ENCODE assay signal across 40 cellular contexts in genomic region chr20:55919319-55919718, GRCh38.
"Had no signal": no experiment of that assay in that cellular context is flagged by ENCODE, and none has a peak within 500 bp of the region (broad histone marks: within the 10 kb centered on the region; RNA-seq: fewer than 3 reads in every experiment).

No MANE protein-coding gene starts in this region.

- H3K4me3 Mint-ChIP-seq: activated B cell treated with CpG ODN at 0.5 μM for 24 hours; activated CD4-positive, alpha-beta memory T cell treated with anti-CD3 and anti-CD28 coated beads for 36 hours; activated CD4-positive, alpha-beta T cell treated with anti-CD3 and anti-CD28 coated beads, Interleukin-2, amount 10 ng/mL, durations not matched to agents 24 days and 14 days; activated CD8-positive, alpha-beta T cell treated with anti-CD3 and anti-CD28 coated beads for 36 hours; activated naive CD4-positive, alpha-beta T cell treated with anti-CD3 and anti-CD28 coated beads for 36 hours; activated naive CD8-positive, alpha-beta T cell treated with anti-CD3 and anti-CD28 coated beads for 36 hours; activated T-cell treated with anti-CD3 and anti-CD28 coated beads, Interleukin-2, amount 50 U/mL, for 4 hours; activated T-cell treated with anti-CD3 and anti-CD28 coated beads, Interleukin-2, amount 50 U/mL, for 72 hours; activated T-helper 1 cell treated with anti-CD3 and anti-CD28 coated beads, Interleukin-12 subunit alpha, Interleukin-12 subunit beta, Interleukin-2, Interleukin-4 antibody, amounts not matched to agents 30 ng/mL and 10 ng/mL and 1 ng/mL, durations not matched to agents 14 hours and 24 hours and 36 hours; activated T-helper 17 cell treated with anti-CD3 and anti-CD28 coated beads, Interleukin-2, amount 50 U/mL, for 72 hours; central memory CD8-positive, alpha-beta T cell; T-helper 1 cell treated with Interleukin-12 subunit alpha and Interleukin-12 subunit beta and Interleukin-4 antibody, amounts not matched to agents 30 μg/mL and 1 μg/mL, for 36 hours; T-helper 2 cell treated with Interferon-gamma antibody and Interleukin-4, amounts not matched to agents 5 μg/mL and 100 μg/mL, for 36 hours had no signal

- H3K9me3 ChIP-seq: adrenal gland, body of pancreas had no signal

- ATAC-seq: activated CD8-positive, alpha-beta T cell treated with anti-CD3 and anti-CD28 coated beads for 36 hours; activated naive CD4-positive, alpha-beta T cell treated with anti-CD3 and anti-CD28 coated beads, Interleukin-2, amount 50 U/mL, for 72 hours; activated T-cell treated with anti-CD3 and anti-CD28 coated beads, Interleukin-2, amount 50 U/mL, for 4 hours; activated T-cell treated with anti-CD3 and anti-CD28 coated beads, Interleukin-2, amount 50 U/mL, for 72 hours; activated T-helper 17 cell treated with anti-CD3 and anti-CD28 coated beads, Interleukin-2, amount 50 U/mL, for 72 hours; body of pancreas had no signal

- H3K27me3 Mint-ChIP-seq: activated B cell treated with CpG ODN at 0.5 μM for 24 hours; activated CD4-positive, alpha-beta memory T cell treated with anti-CD3 and anti-CD28 coated beads for 36 hours; activated CD4-positive, alpha-beta T cell treated with anti-CD3 and anti-CD28 coated beads, Interleukin-2, amount 10 ng/mL, durations not matched to agents 24 days and 14 days; activated CD8-positive, alpha-beta T cell treated with anti-CD3 and anti-CD28 coated beads for 36 hours; activated naive CD8-positive, alpha-beta T cell treated with anti-CD3 and anti-CD28 coated beads for 36 hours; activated T-helper 17 cell treated with anti-CD3 and anti-CD28 coated beads, Interleukin-2, amount 50 U/mL, for 72 hours; central memory CD8-positive, alpha-beta T cell had no signal

- H3K27me3 ChIP-seq: adrenal gland, body of pancreas, brain microvascular endothelial cell, breast epithelium, cardiac muscle cell had no signal

- DNase-seq: activated B cell treated with CpG ODN at 0.5 μM for 24 hours; activated CD4-positive, alpha-beta memory T cell treated with anti-CD3 and anti-CD28 coated beads for 36 hours; activated CD4-positive, alpha-beta T cell treated with anti-CD3 and anti-CD28 coated beads for 4 hours; activated CD4-positive, alpha-beta T cell treated with anti-CD3 and anti-CD28 coated beads, Interleukin-2, amount 10 ng/mL, durations not matched to agents 24 days and 14 days; activated CD4-positive, alpha-beta T cell treated with anti-CD3 and anti-CD28 coated beads, Interleukin-2, amount 50 U/mL, for 1 hour; activated CD4-positive, alpha-beta T cell treated with anti-CD3 and anti-CD28 coated beads, Interleukin-2, amount 50 U/mL, for 4 hours; activated CD4-positive, CD25-positive, alpha-beta regulatory T cell treated with anti-CD3 and anti-CD28 coated beads, Interleukin-2, amount 50 U/mL, for 72 hours; activated CD8-positive, alpha-beta memory T cell treated with anti-CD3 and anti-CD28 coated beads, Interleukin-2, amount 50 U/mL, for 4 hours; activated CD8-positive, alpha-beta T cell treated with anti-CD3 and anti-CD28 coated beads for 36 hours; activated effector memory CD4-positive, alpha-beta T cell treated with anti-CD3 and anti-CD28 coated beads, Interleukin-2, amount 50 U/mL, for 16 hours; activated gamma-delta T cell treated with Interleukin-2 at 50 U/mL for 16 hours; activated naive CD4-positive, alpha-beta T cell; activated naive CD4-positive, alpha-beta T cell treated with anti-CD3 and anti-CD28 coated beads for 36 hours; activated naive CD4-positive, alpha-beta T cell treated with anti-CD3 and anti-CD28 coated beads, Interleukin-2, amount 50 U/mL, for 16 hours; activated naive CD8-positive, alpha-beta T cell treated with anti-CD3 and anti-CD28 coated beads for 36 hours; activated T-cell treated with anti-CD3 and anti-CD28 coated beads for 4 hours; activated T-cell treated with anti-CD3 and anti-CD28 coated beads, Interleukin-2, amount 50 U/mL, for 1 hour; activated T-cell treated with anti-CD3 and anti-CD28 coated beads, Interleukin-2, amount 50 U/mL, for 4 hours; activated T-cell treated with anti-CD3 and anti-CD28 coated beads, Interleukin-2, amount 50 U/mL, for 72 hours; adrenal gland; amniotic stem cell; aorta; body of pancreas; brain microvascular endothelial cell; caudate nucleus; cerebellar nuclear complex; T-helper 1 cell; T-helper 2 cell; T-helper 9 cell had no signal

- H3K4me3 ChIP-seq: adrenal gland, body of pancreas, breast epithelium, cardiac muscle cell had no signal

- H3K36me3 ChIP-seq: adrenal gland, brain microvascular endothelial cell, breast epithelium, cardiac muscle cell had no signal

- H3K4me1 Mint-ChIP-seq: activated B cell treated with CpG ODN at 0.5 μM for 24 hours; activated CD4-positive, alpha-beta T cell treated with anti-CD3 and anti-CD28 coated beads, Interleukin-2, amount 10 ng/mL, durations not matched to agents 24 days and 14 days; activated naive CD8-positive, alpha-beta T cell treated with anti-CD3 and anti-CD28 coated beads for 36 hours; activated T-helper 17 cell treated with anti-CD3 and anti-CD28 coated beads, Interleukin-2, amount 50 U/mL, for 72 hours; central memory CD8-positive, alpha-beta T cell had no signal

- H3K36me3 Mint-ChIP-seq: activated CD4-positive, alpha-beta memory T cell treated with anti-CD3 and anti-CD28 coated beads for 36 hours; activated naive CD4-positive, alpha-beta T cell treated with anti-CD3 and anti-CD28 coated beads, Interleukin-2, amount 50 U/mL, for 72 hours; activated naive CD8-positive, alpha-beta T cell treated with anti-CD3 and anti-CD28 coated beads for 36 hours had no signal

- H3K4me1 ChIP-seq: adrenal gland, body of pancreas, breast epithelium had no signal

- H3K27ac Mint-ChIP-seq: activated B cell treated with CpG ODN at 0.5 μM for 24 hours; activated CD4-positive, alpha-beta memory T cell treated with anti-CD3 and anti-CD28 coated beads for 36 hours; activated CD4-positive, alpha-beta T cell treated with anti-CD3 and anti-CD28 coated beads, Interleukin-2, amount 10 ng/mL, durations not matched to agents 24 days and 14 days; activated CD8-positive, alpha-beta T cell treated with anti-CD3 and anti-CD28 coated beads for 36 hours; activated naive CD4-positive, alpha-beta T cell treated with anti-CD3 and anti-CD28 coated beads for 36 hours; activated naive CD4-positive, alpha-beta T cell treated with anti-CD3 and anti-CD28 coated beads, Interleukin-2, amount 50 U/mL, for 72 hours; activated naive CD8-positive, alpha-beta T cell treated with anti-CD3 and anti-CD28 coated beads for 36 hours; activated T-cell treated with anti-CD3 and anti-CD28 coated beads, Interleukin-2, amount 50 U/mL, for 72 hours; activated T-helper 1 cell treated with anti-CD3 and anti-CD28 coated beads, Interleukin-12 subunit alpha, Interleukin-12 subunit beta, Interleukin-2, Interleukin-4 antibody, amounts not matched to agents 30 ng/mL and 10 ng/mL and 1 ng/mL, durations not matched to agents 14 hours and 24 hours and 36 hours; activated T-helper 17 cell treated with anti-CD3 and anti-CD28 coated beads, Interleukin-2, amount 50 U/mL, for 72 hours; T-helper 1 cell treated with Interleukin-12 subunit alpha and Interleukin-12 subunit beta and Interleukin-4 antibody, amounts not matched to agents 30 μg/mL and 1 μg/mL, for 36 hours; T-helper 2 cell treated with Interferon-gamma antibody and Interleukin-4, amounts not matched to agents 5 μg/mL and 100 μg/mL, for 36 hours had no signal

- H3K27ac ChIP-seq: adrenal gland, body of pancreas, brain microvascular endothelial cell, breast epithelium, cardiac muscle cell, VCaP had no signal

- FAIRE-seq: astrocyte, TTC549 had no signal

- H3K9me3 Mint-ChIP-seq: activated CD8-positive, alpha-beta T cell treated with anti-CD3 and anti-CD28 coated beads for 36 hours; activated naive CD4-positive, alpha-beta T cell treated with anti-CD3 and anti-CD28 coated beads for 36 hours; activated T-helper 1 cell treated with anti-CD3 and anti-CD28 coated beads, Interleukin-12 subunit alpha, Interleukin-12 subunit beta, Interleukin-2, Interleukin-4 antibody, amounts not matched to agents 30 ng/mL and 10 ng/mL and 1 ng/mL, durations not matched to agents 14 hours and 24 hours and 36 hours; T-helper 1 cell treated with Interleukin-12 subunit alpha and Interleukin-12 subunit beta and Interleukin-4 antibody, amounts not matched to agents 30 μg/mL and 1 μg/mL, for 36 hours had no signal
